In the genomic region with DNA sequence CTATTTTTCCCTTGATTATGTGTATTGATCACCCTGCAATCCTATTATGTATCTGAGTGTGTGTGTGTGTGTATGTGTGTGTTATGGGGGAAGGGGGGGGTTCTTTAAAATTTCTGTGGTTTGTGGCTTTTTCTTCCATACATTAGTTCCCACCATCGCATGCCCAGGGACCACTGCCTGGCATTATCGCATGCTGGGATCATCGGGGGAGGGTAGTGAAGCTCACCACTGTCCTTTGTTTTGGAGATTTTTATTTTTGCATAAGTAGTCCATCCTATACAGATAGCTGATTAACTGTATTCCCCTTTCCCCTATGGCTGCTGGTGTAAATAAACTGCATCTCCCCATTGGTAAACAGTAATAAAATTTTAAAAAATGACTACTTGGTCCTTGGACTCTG, we compare ENCODE assay signal across 14 cellular contexts. TPM values are rescaled to one million over a fixed set of nuclear protein-coding genes. Genes with fewer than 3 reads are reported as not detected.
DNase-seq lines count a peak whose midpoint lies in the region; ATAC-seq, FAIRE-seq and TF ChIP-seq lines count a peak whose summit lies in the region.
"Had no signal": no experiment of that assay in that cellular context is flagged by ENCODE, and none has a peak within 500 bp of the region (broad histone marks: within the 10 kb centered on the region; RNA-seq: fewer than 3 reads in every experiment).

No MANE protein-coding gene starts in this region.

- H3K79me2 ChIP-seq in KMS-11 (ENCODE audit: insufficient read depth, low read depth), result peaks cover 52% of the 10 kb centered on the region

- H3K4me1 Mint-ChIP-seq in CD4-positive, alpha-beta memory T cell, result peaks cover 45 to 69% (median 54%) of the 10 kb centered on the region in 4 donors
- H3K4me1 Mint-ChIP-seq in dendritic cell treated with granulocyte-macrophage colony-stimulating factor and Interleukin-4, amounts not matched to agents 40 ng/mL and 50 ng/mL, for 4 days (ENCODE audit: low read depth), result peaks cover 38% of the 10 kb centered on the region
- H3K4me1 Mint-ChIP-seq in natural killer cell treated with Interleukin-12 subunit alpha and Interleukin-12 subunit beta and Interleukin-15 and Interleukin-18, amount 100 ng/mL, for 72 hours (ENCODE audit: low read depth in 2 of 2), result peaks cover 42 to 61% of the 10 kb centered on the region in 2 donors

- FAIRE-seq in small intestine (lab: Jason Lieb, UNC), result no peak

- H3K4me3 Mint-ChIP-seq in CD4-positive, alpha-beta memory T cell, result peak overlapping the region in 7 of 8 donors; percentile 62 to 99 (median 94)
- H3K4me3 Mint-ChIP-seq in dendritic cell treated with granulocyte-macrophage colony-stimulating factor and Interleukin-4, amounts not matched to agents 40 ng/mL and 50 ng/mL, for 4 days, result peak overlapping the region; percentile 46
- H3K4me3 Mint-ChIP-seq in natural killer cell treated with Interleukin-12 subunit alpha and Interleukin-12 subunit beta and Interleukin-15 and Interleukin-18, amount 100 ng/mL, for 72 hours, result peak overlapping the region; percentile 99

- intact Hi-C loops in CD4-positive, alpha-beta memory T cell (cut with micrococcal nuclease), result no loop called here
- intact Hi-C loops in dendritic cell treated with granulocyte-macrophage colony-stimulating factor and Interleukin-4, amounts not matched to agents 40 ng/mL and 50 ng/mL, for 4 days (cut with micrococcal nuclease), result no loop called here

- H3K9ac ChIP-seq in KMS-11, result no peak overlapping the region

- H3K27me3 Mint-ChIP-seq in CD4-positive, alpha-beta memory T cell, result no peaks in the 10 kb centered on the region
- H3K27me3 Mint-ChIP-seq in dendritic cell treated with granulocyte-macrophage colony-stimulating factor and Interleukin-4, amounts not matched to agents 40 ng/mL and 50 ng/mL, for 4 days, result no peaks in the 10 kb centered on the region
- no peaks in the 10 kb centered on the region for H3K27me3 Mint-ChIP-seq in natural killer cell treated with Interleukin-12 subunit alpha and Interleukin-12 subunit beta and Interleukin-15 and Interleukin-18, amount 100 ng/mL, for 72 hours

- H3K36me3 Mint-ChIP-seq in CD4-positive, alpha-beta memory T cell, result peaks cover 36 to 55% of the 10 kb centered on the region in 2 donors
- peaks cover 46% of the 10 kb centered on the region for H3K36me3 Mint-ChIP-seq in dendritic cell treated with granulocyte-macrophage colony-stimulating factor and Interleukin-4, amounts not matched to agents 40 ng/mL and 50 ng/mL, for 4 days (ENCODE audit: low read depth)
- peaks cover 17% of the 10 kb centered on the region for H3K36me3 Mint-ChIP-seq in natural killer cell treated with Interleukin-12 subunit alpha and Interleukin-12 subunit beta and Interleukin-15 and Interleukin-18, amount 100 ng/mL, for 72 hours

- no peak for DNase-seq in CD4-positive, alpha-beta memory T cell
- DNase-seq in natural killer cell treated with Interleukin-12 subunit alpha and Interleukin-12 subunit beta and Interleukin-15 and Interleukin-18, amount 100 ng/mL, for 72 hours (ENCODE audit: low spot score), result no peak
- DNase-seq in small intestine (no peak), D341Med (ENCODE audit: low spot score) (no peak), NCI-H1105 (lab: John Stamatoyannopoulos, UW) (no peak)
- DNase-seq: activated CD4-positive, alpha-beta T cell treated with anti-CD3 and anti-CD28 coated beads, Interleukin-2, amount 50 U/mL, for 1 hour; body of pancreas; DMS 273 treated with DMSO at 0.1 percent for 48 hours; left colon; NCI-H345; SJCRH30 had no signal

- H3K4me2 ChIP-seq in KMS-11, result peak overlapping the region; percentile 94; the same call in 1 of the 2 replicates

- TF ChIP-seq CTCF in KMS-11 (conservative IDR thresholded peaks at IDR 0.05; ENCODE audit: low read depth, low read length), result no peak

- H3K27ac ChIP-seq in CD4-positive, alpha-beta memory T cell (ENCODE audit: low read depth, low read length), result peak overlapping the region; percentile 7
- H3K27ac ChIP-seq in KMS-11 (no peak overlapping the region), small intestine (ENCODE audit: low read depth in 1 of 2, low read length in 1 of 2) (no peak overlapping the region)
- H3K27ac ChIP-seq: body of pancreas, SJCRH30 had no signal

- no peak for ATAC-seq in natural killer cell treated with Interleukin-12 subunit alpha and Interleukin-12 subunit beta and Interleukin-15 and Interleukin-18, amount 100 ng/mL, for 72 hours
- no peak for ATAC-seq in HG03280 (IDR thresholded peaks at IDR 0.05; ENCODE audit: unreplicated experiment)
- ATAC-seq: body of pancreas, left colon had no signal

- WGBS in small intestine, 3 donors, result 62 to 85% (median 84%) methylated on average over 3 of the region's 3 CpGs

- CTCF ChIA-PET in CD4-positive, alpha-beta memory T cell (lab: Charles Lee; ENCODE audit: partially characterized antibody), result no interaction called here

- no peaks in the 10 kb centered on the region for H3K27me3 ChIP-seq in CD4-positive, alpha-beta memory T cell (ENCODE audit: insufficient read depth, low read length)
- H3K27me3 ChIP-seq in KMS-11 (ENCODE audit: insufficient read depth, low read depth) (no peaks in the 10 kb centered on the region), small intestine (ENCODE audit: control insufficient read depth in 2 of 2, insufficient read depth in 2 of 2, low read length in 2 of 2) (no peaks in the 10 kb centered on the region)
- H3K27me3 ChIP-seq: body of pancreas, SJCRH30 had no signal

- peaks cover 51% of the 10 kb centered on the region for H3K4me1 ChIP-seq in CD4-positive, alpha-beta memory T cell (ENCODE audit: insufficient read depth, low read length)
- H3K4me1 ChIP-seq in KMS-11 (ENCODE audit: low read depth, poor library complexity, severe bottlenecking), result peaks cover 28% of the 10 kb centered on the region
- peaks cover 5 to 23% of the 10 kb centered on the region in 2 donors for H3K4me1 ChIP-seq in small intestine (ENCODE audit: control insufficient read depth in 2 of 2, insufficient read depth in 1 of 2, low read depth in 1 of 2, low read length in 1 of 2)

- H2AFZ ChIP-seq in KMS-11 (ENCODE audit: low read depth), result no peak overlapping the region

- peaks cover 9% of the 10 kb centered on the region for H3K36me3 ChIP-seq in CD4-positive, alpha-beta memory T cell (ENCODE audit: insufficient read depth, low read length)
- H3K36me3 ChIP-seq in KMS-11 (ENCODE audit: insufficient read depth), result no peaks in the 10 kb centered on the region; the same call in 1 of the 2 replicates
- H3K36me3 ChIP-seq in small intestine (ENCODE audit: control insufficient read depth in 2 of 2, insufficient read depth in 2 of 2, low read length in 2 of 2), result peaks cover 0 to 5% of the 10 kb centered on the region in 2 donors

- H3K9me3 Mint-ChIP-seq in CD4-positive, alpha-beta memory T cell, result no peaks in the 10 kb centered on the region
- no peaks in the 10 kb centered on the region for H3K9me3 Mint-ChIP-seq in dendritic cell treated with granulocyte-macrophage colony-stimulating factor and Interleukin-4, amounts not matched to agents 40 ng/mL and 50 ng/mL, for 4 days
- no peaks in the 10 kb centered on the region for H3K9me3 Mint-ChIP-seq in natural killer cell treated with Interleukin-12 subunit alpha and Interleukin-12 subunit beta and Interleukin-15 and Interleukin-18, amount 100 ng/mL, for 72 hours

- H3K9me3 ChIP-seq in CD4-positive, alpha-beta memory T cell (ENCODE audit: control insufficient read depth in 1 of 2, low read length in 2 of 2), result no peaks in the 10 kb centered on the region
- no peaks in the 10 kb centered on the region for H3K9me3 ChIP-seq in small intestine (ENCODE audit: control insufficient read depth, low read depth)
- H3K9me3 ChIP-seq: body of pancreas, SJCRH30 had no signal

- H4K20me1 ChIP-seq in KMS-11 (ENCODE audit: insufficient read depth), result peaks cover 24% of the 10 kb centered on the region

- peak overlapping the region; percentile 59 to 100 (median 97) for H3K27ac Mint-ChIP-seq in CD4-positive, alpha-beta memory T cell
- no peak overlapping the region for H3K27ac Mint-ChIP-seq in dendritic cell treated with granulocyte-macrophage colony-stimulating factor and Interleukin-4, amounts not matched to agents 40 ng/mL and 50 ng/mL, for 4 days
- peak overlapping the region; percentile 96 to 100 for H3K27ac Mint-ChIP-seq in natural killer cell treated with Interleukin-12 subunit alpha and Interleukin-12 subunit beta and Interleukin-15 and Interleukin-18, amount 100 ng/mL, for 72 hours

- POLR2A ChIA-PET in CD4-positive, alpha-beta memory T cell (lab: Charles Lee; ENCODE audit: partially characterized antibody), result interaction anchor here (1.3 kb wide), 1 partner anchor 9 kb away, joined by 3 read pairs; no protein-coding TSS in a partner anchor

- H3K4me3 ChIP-seq in CD4-positive, alpha-beta memory T cell (ENCODE audit: low read length in 2 of 2), result no peak overlapping the region
- H3K4me3 ChIP-seq in KMS-11 (IDR thresholded peaks at IDR 0.05; ENCODE audit: insufficient read depth, low read depth, low read length), result no peak overlapping the region
- peak overlapping the region in 1 of 2 donors; percentile 5 for H3K4me3 ChIP-seq in small intestine (ENCODE audit: low read depth in 1 of 2, low read length in 2 of 2)
- H3K4me3 ChIP-seq: body of pancreas, SJCRH30 had no signal

RNA-seq across cellular contexts. Expression of gene ATXN7L3B, which starts 3.4 kb away (rescaled TPM):
- total RNA-seq in CD4-positive, alpha-beta memory T cell, result 10 to 100 TPM; 45.1 to 46.2 TPM
- polyA plus RNA-seq in CD4-positive, alpha-beta memory T cell, result 10 to 100 TPM; 25.3 to 28.5 TPM
- 10 to 100 TPM; 18.4 to 22.0 TPM for total RNA-seq in natural killer cell treated with Interleukin-12 subunit alpha and Interleukin-12 subunit beta and Interleukin-15 and Interleukin-18, amount 100 ng/mL, for 72 hours
- polyA plus RNA-seq in small intestine, result 10 to 100 TPM; 11.6 to 20.1 (median 15.4) TPM

Comparison
In these comparisons a context has a peak if more than half of its experiments do, and no peak if none do; other contexts are left out.
1. H3K4me3 Mint-ChIP-seq: peak in every context shown above with its lines; median percentile 99 in natural killer cell treated with Interleukin-12 subunit alpha and Interleukin-12 subunit beta and Interleukin-15 and Interleukin-18, amount 100 ng/mL, for 72 hours; 94 in CD4-positive, alpha-beta memory T cell; 46 in dendritic cell treated with granulocyte-macrophage colony-stimulating factor and Interleukin-4, amounts not matched to agents 40 ng/mL and 50 ng/mL, for 4 days.